ENCODE assay signal across 9 cellular contexts in genomic region chr22:31162015-31162765, GRCh38. TPM values are rescaled to one million over a fixed set of nuclear protein-coding genes. Genes with fewer than 3 reads are reported as not detected.
A peak's percentile ranks its signal among the peaks of the same experiment; 100 is the strongest.
DNase-seq lines count a peak whose midpoint lies in the region; ATAC-seq and TF ChIP-seq lines count a peak whose summit lies in the region.
"Had no signal": no experiment of that assay in that cellular context is flagged by ENCODE, and none has a peak within 500 bp of the region (broad histone marks: within the 10 kb centered on the region; RNA-seq: fewer than 3 reads in every experiment).

No MANE protein-coding gene starts in this region.

- H3K27ac ChIP-seq in VCaP (peak overlapping the region; percentile 42), gastrocnemius medialis (peak overlapping the region; percentile 95 to 99 (median 97))

- peaks cover 0 to 14% of the 10 kb centered on the region in 2 donors for H3K36me3 ChIP-seq in gastrocnemius medialis

- in situ Hi-C loops in gastrocnemius medialis (cut with MboI; ENCODE audit: low sequenced_read_pairs in 4 of 4) = loop anchor here in 1 of 4 donors (10.0 kb wide), 1 partner anchor 63 kb away; no protein-coding TSS in a partner anchor

- no peak for TF ChIP-seq POLR2A in gastrocnemius medialis (IDR thresholded peaks at IDR 0.05)

- peaks cover 24 to 33% of the 10 kb centered on the region in 2 donors for H3K4me1 ChIP-seq in gastrocnemius medialis

- peak; percentile 47 for TF ChIP-seq CTCF in VCaP (conservative IDR thresholded peaks at IDR 0.05)
- peak; percentile 12 for TF ChIP-seq CTCF in fibroblast of pulmonary artery (IDR thresholded peaks at IDR 0.05; ENCODE audit: low read length, missing control alignments)
- TF ChIP-seq CTCF in gastrocnemius medialis (IDR thresholded peaks at IDR 0.05 in 4 of 5, conservative IDR thresholded peaks at IDR 0.05 in 1 of 5) = peak in 1 of 5 experiments; percentile 23

- peak; percentile 35 for DNase-seq in EH (ENCODE audit: low read depth)
- DNase-seq in fibroblast of pulmonary artery (ENCODE audit: low read depth) = no peak
- DNase-seq in gastrocnemius medialis = no peak
- no peak for DNase-seq in head of caudate nucleus
- DNase-seq in SHP77 treated with DMSO at 0.1 percent for 48 hours (lab: John Stamatoyannopoulos, UW) = no peak
- DNase-seq in Right ventricle myocardium inferior (ENCODE audit: missing footprints) = no peak
- DNase-seq: activated gamma-delta T cell treated with Interleukin-2 at 50 U/mL for 16 hours had no signal

- ATAC-seq in gastrocnemius medialis (no peak), HG03520 (IDR thresholded peaks at IDR 0.05; ENCODE audit: unreplicated experiment) (no peak), Right ventricle myocardium inferior (no peak)

- no peak overlapping the region for H3K4me3 ChIP-seq in fibroblast of pulmonary artery (replicated peaks; ENCODE audit: low read depth, low read length)
- no peak overlapping the region for H3K4me3 ChIP-seq in gastrocnemius medialis

- intact Hi-C loops in gastrocnemius medialis (cut with DNase I; ENCODE audit: low total_unique reads) (loop anchor here (5.0 kb wide), 3 partner anchors 70 to 195 kb away; partner anchors contain the start of genes MORC2, PIK3IP1 and TUG1), head of caudate nucleus (cut with DNase I) (no loop called here), Right ventricle myocardium inferior (cut with DNase I) (loop anchor here (5.0 kb wide), 2 partner anchors 70 to 195 kb away; partner anchors contain the start of genes MORC2 and TUG1)

- no peaks in the 10 kb centered on the region for H3K27me3 ChIP-seq in gastrocnemius medialis

- H3K9me3 ChIP-seq in gastrocnemius medialis = no peaks in the 10 kb centered on the region

RNA-seq across cellular contexts. Expression of gene RNF185, which starts 2.2 kb away (rescaled TPM):
- total RNA-seq in gastrocnemius medialis (10 to 100 TPM; 23.8 to 28.1 (median 27.6) TPM), Right ventricle myocardium inferior (20.1 TPM)

RNA-seq across cellular contexts. Expression of gene PLA2G3, which starts 21.9 kb away (rescaled TPM):
- total RNA-seq in gastrocnemius medialis (not detected), Right ventricle myocardium inferior (not detected)

RNA-seq across cellular contexts. Expression of gene INPP5J, which starts 39.4 kb away (rescaled TPM):
- total RNA-seq in gastrocnemius medialis (under 1 TPM; 0.15 to 0.33 (median 0.28) TPM), Right ventricle myocardium inferior (16.6 TPM)

RNA-seq across cellular contexts. Expression of gene LIMK2, which starts 49.9 kb away (rescaled TPM):
- 10 to 100 TPM in 1 of 4 donors, 1 to 10 TPM in 3; 4.0 to 12.6 (median 7.1) TPM for total RNA-seq in gastrocnemius medialis
- total RNA-seq in Right ventricle myocardium inferior = 11.6 TPM

RNA-seq across cellular contexts. Expression of gene SELENOM, which starts 54.8 kb away (rescaled TPM):
- total RNA-seq in gastrocnemius medialis = 100 to 1,000 TPM; 144 to 184 (median 157) TPM
- 48.2 TPM for total RNA-seq in Right ventricle myocardium inferior

Comparison
In these comparisons a context has a peak if more than half of its experiments do, and no peak if none do; other contexts are left out.
1. RNA of gene INPP5J, which starts 39.4 kb away (total RNA-seq): 16.6 TPM in Right ventricle myocardium inferior (single experiment); 0.15 to 0.33 TPM in gastrocnemius medialis; every median in the first group is over 10 times any median in the second.